Comparison of ENCODE assay signal across 19 cellular contexts in genomic region chr4:16837475-16837874, GRCh38.
"Had no signal": no experiment of that assay in that cellular context is flagged by ENCODE, and none has a peak within 500 bp of the region (broad histone marks: within the 10 kb centered on the region; RNA-seq: fewer than 3 reads in every experiment).

No MANE protein-coding gene starts in this region.

- H3K27me3 ChIP-seq: MG63, SJSA1 had no signal

- H3K9me3 ChIP-seq: MG63, SJSA1 had no signal

- H3K27ac ChIP-seq: SJSA1, SK-N-MC had no signal

- DNase-seq: IMR-90, Karpas-422, KG1, MG63, NCI-H1092, NCI-H1105 treated with DMSO at 0.1 percent for 48 hours, NCI-H1436, NCI-H187, NCI-H2029, NCI-H2081 treated with DMSO at 0.1 percent for 48 hours, NCI-H2171 treated with DMSO at 0.1 percent for 48 hours, NCI-H524 treated with DMSO at 0.1 percent for 48 hours, NCI-H69, NCI-H774, Right ventricle myocardium superior, RPMI8226, SIG-M5 had no signal

- H3K4me1 ChIP-seq: SJSA1 had no signal
